ENCODE assay signal across 9 cellular contexts in the genomic region with DNA sequence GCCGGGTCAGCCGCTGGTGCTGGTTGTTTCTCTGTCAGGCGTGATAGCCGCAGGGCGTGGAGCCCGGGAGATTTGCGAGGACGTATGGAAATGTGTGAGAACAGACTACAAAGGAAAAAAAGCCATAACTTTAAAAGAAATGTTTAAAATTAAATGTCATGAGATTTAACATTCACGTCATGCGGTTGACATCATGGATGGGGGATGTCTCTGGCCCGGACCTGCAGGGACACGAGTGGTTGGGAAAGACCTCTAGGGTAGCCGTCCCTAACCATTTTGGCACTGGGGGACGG. TPM values are rescaled to one million over a fixed set of nuclear protein-coding genes. Genes with fewer than 3 reads are reported as not detected.
DNase-seq lines count a peak whose midpoint lies in the region; ATAC-seq, FAIRE-seq and TF ChIP-seq lines count a peak whose summit lies in the region.
"Had no signal": no experiment of that assay in that cellular context is flagged by ENCODE, and none has a peak within 500 bp of the region (broad histone marks: within the 10 kb centered on the region; RNA-seq: fewer than 3 reads in every experiment).

No MANE protein-coding gene starts in this region.

- 18% methylated on average over 14 of the region's 14 CpGs for WGBS in A549 (ENCODE audit: missing lambda C conversion rate)
- 6 to 11% methylated on average over 14 of the region's 14 CpGs for WGBS in lower leg skin, 2 donors

- H2AFZ ChIP-seq in Loucy (ENCODE audit: low read length) (peak overlapping the region; percentile 86), neural progenitor cell (replicated peaks) (no peak overlapping the region)

- H3K4me3 Mint-ChIP-seq in neural progenitor cell: peak overlapping the region; percentile 82

- H3K27me3 Mint-ChIP-seq in neural progenitor cell (ENCODE audit: insufficient read depth, low read depth): peaks cover 12% of the 10 kb centered on the region

- intact Hi-C loops in lower leg skin (cut with DNase I; ENCODE audit: low total_unique reads): no loop called here

- H3K27me3 ChIP-seq in Loucy (ENCODE audit: insufficient read depth, low read length, poor library complexity, severe bottlenecking): no peaks in the 10 kb centered on the region
- H3K27me3 ChIP-seq in neural progenitor cell: peaks cover 17% of the 10 kb centered on the region
- H3K27me3 ChIP-seq: brain microvascular endothelial cell had no signal

- H3K9me3 Mint-ChIP-seq in neural progenitor cell: peaks cover 15% of the 10 kb centered on the region

- DNase-seq in A549 (ENCODE audit: low read depth in 1 of 2, low spot score in 1 of 2): no peak
- no peak for DNase-seq in choroid plexus epithelial cell (ENCODE audit: low read depth)
- DNase-seq in neural progenitor cell (ENCODE audit: low spot score): no peak
- DNase-seq in COLO668 (lab: John Stamatoyannopoulos, UW; ENCODE audit: unreplicated experiment): no peak
- DNase-seq in iPS-NIHi7 (ENCODE audit: extremely low spot score): no peak
- no peak for DNase-seq in lower leg skin (ENCODE audit: low spot score in 2 of 2)

- TF ChIP-seq POLR2A in A549 (IDR thresholded peaks at IDR 0.05; ENCODE audit: low read length) (no peak), lower leg skin (IDR thresholded peaks at IDR 0.05) (no peak)

- peak overlapping the region; percentile 69 for H3K9ac ChIP-seq in Loucy (ENCODE audit: low read depth, low read length, poor library complexity, severe bottlenecking)
- H3K9ac ChIP-seq in neural progenitor cell: no peak overlapping the region

- POLR2A ChIA-PET in A549 (lab: Yijun Ruan, JAX): no interaction called here

- peak overlapping the region in 1 of 2 experiments; percentile 97; a peak in 3 of 6 replicates for H3K27ac ChIP-seq in A549
- H3K27ac ChIP-seq in neural progenitor cell: no peak overlapping the region

- no peaks in the 10 kb centered on the region for H3K9me2 ChIP-seq in Loucy (replicated peaks; ENCODE audit: low read depth, low read length)

- no peak for ATAC-seq in A549
- no peak for ATAC-seq in esophagus mucosa

- H4K20me1 ChIP-seq in Loucy (ENCODE audit: insufficient read depth, low read length, poor library complexity, severe bottlenecking) (peaks cover 10% of the 10 kb centered on the region), neural progenitor cell (ENCODE audit: low read depth) (peaks cover 37% of the 10 kb centered on the region)

- no peak for TF ChIP-seq EP300 in A549 (IDR thresholded peaks at IDR 0.05)

- CTCF ChIA-PET in A549 (lab: Yijun Ruan, JAX): no interaction called here

- H3K36me3 Mint-ChIP-seq in neural progenitor cell: peaks cover 9% of the 10 kb centered on the region

- H3K4me3 ChIP-seq in A549 (no peak overlapping the region; the same call in 2 of the 3 replicates), Loucy (ENCODE audit: low read length, poor library complexity, severe bottlenecking) (peak overlapping the region; percentile 68), choroid plexus epithelial cell (ENCODE audit: low read depth, low read length) (peak overlapping the region; percentile 87), neural progenitor cell (peak overlapping the region; percentile 86), lower leg skin (ENCODE audit: low read depth, poor library complexity, severe bottlenecking) (no peak overlapping the region)

- H3K4me1 ChIP-seq in A549 (peaks cover 22% of the 10 kb centered on the region), Loucy (ENCODE audit: insufficient read depth, low read length, poor library complexity, severe bottlenecking) (peaks cover 10% of the 10 kb centered on the region), neural progenitor cell (peaks cover 33% of the 10 kb centered on the region)

- no peaks in the 10 kb centered on the region for H3F3A ChIP-seq in Loucy (ENCODE audit: low read depth)
- H3F3A ChIP-seq in neural progenitor cell (ENCODE audit: low read depth): peaks cover 38% of the 10 kb centered on the region

- no peak overlapping the region for H3K4me2 ChIP-seq in A549
- H3K4me2 ChIP-seq in Loucy (ENCODE audit: low read depth, low read length, poor library complexity, severe bottlenecking): peak overlapping the region; percentile 74
- no peak overlapping the region for H3K4me2 ChIP-seq in neural progenitor cell

- peaks cover 38% of the 10 kb centered on the region for H3K4me1 Mint-ChIP-seq in neural progenitor cell

- TF ChIP-seq CTCF in A549 (IDR thresholded peaks at IDR 0.05): no peak
- no peak for TF ChIP-seq CTCF in Loucy (conservative IDR thresholded peaks at IDR 0.05; ENCODE audit: low read length)
- TF ChIP-seq CTCF in choroid plexus epithelial cell (conservative IDR thresholded peaks at IDR 0.05; ENCODE audit: low read depth, low read length): no peak
- no peak for TF ChIP-seq CTCF in neural progenitor cell (IDR thresholded peaks at IDR 0.05)
- TF ChIP-seq CTCF in lower leg skin (IDR thresholded peaks at IDR 0.05): no peak

- H3K9me3 ChIP-seq in A549: peaks cover 10% of the 10 kb centered on the region
- no peaks in the 10 kb centered on the region for H3K9me3 ChIP-seq in Loucy (ENCODE audit: insufficient read depth, low read depth, low read length)
- peaks cover 9% of the 10 kb centered on the region for H3K9me3 ChIP-seq in neural progenitor cell (ENCODE audit: low read depth)

- H3K27ac Mint-ChIP-seq in neural progenitor cell: no peak overlapping the region

- peaks cover 41% of the 10 kb centered on the region for H3K79me2 ChIP-seq in Loucy (ENCODE audit: insufficient read depth, low read length)
- H3K79me2 ChIP-seq in neural progenitor cell (ENCODE audit: low read depth): peaks cover 43% of the 10 kb centered on the region

- FAIRE-seq in A549 (lab: Jason Lieb, UNC): no peak

- H3K36me3 ChIP-seq in Loucy (ENCODE audit: insufficient read depth, low read length): no peaks in the 10 kb centered on the region
- H3K36me3 ChIP-seq in neural progenitor cell: no peaks in the 10 kb centered on the region
- H3K36me3 ChIP-seq: brain microvascular endothelial cell had no signal

- no peak for TF ChIP-seq RAD21 in A549 (conservative IDR thresholded peaks at IDR 0.05 in 1 of 2, IDR thresholded peaks at IDR 0.05 in 1 of 2)

TF ChIP-seq in A549, 52 proteins besides CTCF, POLR2A, EP300 and RAD21 (continues in another document):
- TF ChIP-seq HES2 (IDR thresholded peaks at IDR 0.05) (no peak), NR3C1 (IDR thresholded peaks at IDR 0.05) (no peak), HOXB13 (CRISPR knock-in tag; IDR thresholded peaks at IDR 0.05; ENCODE audit: low read depth) (no peak), MAFK (IDR thresholded peaks at IDR 0.05; ENCODE audit: partially characterized antibody) (no peak), BHLHE40 (IDR thresholded peaks at IDR 0.05; ENCODE audit: low read depth, low read length) (no peak), CHD4 (IDR thresholded peaks at IDR 0.05; ENCODE audit: borderline replicate concordance) (no peak), ZC3H11A (IDR thresholded peaks at IDR 0.05) (no peak), HDAC2 (IDR thresholded peaks at IDR 0.05) (peak; percentile 89; the same call in 1 of the 2 replicates), CHD2 (IDR thresholded peaks at IDR 0.05; ENCODE audit: low read length, partially characterized antibody) (no peak), GATA3 (IDR thresholded peaks at IDR 0.05; ENCODE audit: borderline replicate concordance) (0 out of 2 replicates have a peak, but pooled peaks have one; percentile 6), CBX8 (IDR thresholded peaks at IDR 0.05) (no peak), E2F6 (IDR thresholded peaks at IDR 0.05; ENCODE audit: borderline replicate concordance, low read depth) (no peak; the same call in 1 of the 2 replicates), KDM5A (IDR thresholded peaks at IDR 0.05) (no peak), HEYL (CRISPR knock-in tag; IDR thresholded peaks at IDR 0.05) (0 out of 2 replicates have a peak, but pooled peaks have one; percentile 1), RARB (CRISPR knock-in tag; IDR thresholded peaks at IDR 0.05) (no peak), RFX5 (IDR thresholded peaks at IDR 0.05) (no peak)
- TF ChIP-seq, protein P1, sequence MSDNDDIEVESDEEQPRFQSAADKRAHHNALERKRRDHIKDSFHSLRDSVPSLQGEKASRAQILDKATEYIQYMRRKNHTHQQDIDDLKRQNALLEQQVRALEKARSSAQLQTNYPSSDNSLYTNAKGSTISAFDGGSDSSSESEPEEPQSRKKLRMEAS (IDR thresholded peaks at IDR 0.05): no peak
- TF ChIP-seq, protein P2, sequence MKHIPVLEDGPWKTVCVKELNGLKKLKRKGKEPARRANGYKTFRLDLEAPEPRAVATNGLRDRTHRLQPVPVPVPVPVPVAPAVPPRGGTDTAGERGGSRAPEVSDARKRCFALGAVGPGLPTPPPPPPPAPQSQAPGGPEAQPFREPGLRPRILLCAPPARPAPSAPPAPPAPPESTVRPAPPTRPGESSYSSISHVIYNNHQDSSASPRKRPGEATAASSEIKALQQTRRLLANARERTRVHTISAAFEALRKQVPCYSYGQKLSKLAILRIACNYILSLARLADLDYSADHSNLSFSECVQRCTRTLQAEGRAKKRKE (CRISPR knock-in tag; IDR thresholded peaks at IDR 0.05; ENCODE audit: low read depth): no peak; the same call in none of the 2 replicates

RNA-seq across cellular contexts. Expression of gene RNF130, which starts 0.6 kb away (rescaled TPM):
- polyA plus RNA-seq in A549 (2011; rRNA removed) (50.1 and 57.1 TPM in 2 replicates), A549 (2017; fragmentation: RNase III; extraction: RNeasy Plus Mini Kit Qiagen cat#74134 plus additional on column Dnase treatment) (31.1 to 35.0 TPM (median 33.3 TPM) in 3 replicates)
- polyA plus RNA-seq in A549 (2012; cell fraction: cytosol; rRNA removed): 29.7 and 38.7 TPM in 2 replicates
- 24.2 and 30.1 TPM in 2 replicates for polyA plus RNA-seq in A549 (2012; cell fraction: nucleus; rRNA removed)
- 18.4 and 22.8 TPM in 2 replicates for polyA minus RNA-seq in A549 (2011; rRNA and poly(A)+ RNA removed)
- total RNA-seq in neural progenitor cell (ENCODE audit: low replicate concordance) (183 and 185 TPM in 2 replicates), esophagus mucosa (13.7 TPM), lower leg skin (10 to 100 TPM; 24.4 to 63.3 (median 36.2) TPM)

Comparison
In these comparisons a context has a peak if more than half of its experiments do, and no peak if none do; other contexts are left out.
1. H3K4me3 ChIP-seq: peak in Loucy (single experiment), choroid plexus epithelial cell (single experiment) and neural progenitor cell (single experiment); none in A549 (single experiment) and lower leg skin (single experiment).